8 cellular contexts compared by ENCODE assay signal in the genomic region with DNA sequence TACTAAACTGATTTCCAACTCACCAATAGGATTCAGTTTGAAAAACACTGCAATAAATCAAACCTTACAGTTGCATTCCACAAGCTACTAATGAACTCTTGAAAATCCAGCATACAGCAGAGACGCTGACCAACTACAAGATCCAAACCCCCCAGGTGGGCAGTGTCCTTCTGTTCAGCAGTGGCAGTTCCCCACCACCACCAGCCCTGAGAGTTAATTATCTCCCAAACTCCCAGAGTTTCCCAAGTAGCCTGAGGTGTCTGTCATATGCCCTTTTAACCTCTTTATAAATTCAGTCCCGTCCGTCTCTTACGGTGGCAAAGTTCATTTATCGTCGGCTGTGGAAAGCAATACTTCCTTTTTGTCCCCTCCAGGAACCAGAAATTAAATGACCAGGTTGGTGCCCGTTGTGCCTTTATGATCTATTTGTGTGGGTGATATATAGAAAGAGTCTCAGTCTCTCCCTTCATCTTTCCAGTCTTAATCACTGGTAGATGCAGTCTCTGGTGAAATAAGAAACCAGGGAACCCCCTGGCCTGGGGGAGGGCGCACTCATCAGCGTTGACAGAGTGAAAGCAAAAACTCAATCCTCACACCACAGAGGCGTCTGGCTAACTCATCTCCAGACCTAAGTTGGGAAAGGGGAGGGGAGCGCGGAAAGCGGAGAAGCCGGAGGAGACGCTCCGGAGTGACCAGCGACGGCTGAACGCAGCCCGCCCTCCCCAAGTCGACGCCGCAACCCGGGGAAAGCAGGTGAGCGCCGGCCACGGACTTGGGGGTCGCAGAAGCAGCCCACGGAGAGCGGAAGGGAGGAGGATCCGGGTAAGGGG. TPM values are rescaled to one million over a fixed set of nuclear protein-coding genes. Genes with fewer than 3 reads are reported as not detected.
DNase-seq lines count a peak whose midpoint lies in the region; TF ChIP-seq lines count a peak whose summit lies in the region.

No MANE protein-coding gene starts in this region.

- DNase-seq in GM12865 (ENCODE audit: low read depth) (peak; percentile 82), HCEC 1CT (peak; percentile 72), NAMALWA (ENCODE audit: low spot score) (peak; percentile 62), lung microvascular endothelial cell (ENCODE audit: low read depth in 2 of 2) (peak; percentile 42 to 78), cortex of kidney (lab: John Stamatoyannopoulos, UW) (no peak)
- DNase-seq in activated CD4-positive, alpha-beta T cell treated with anti-CD3 and anti-CD28 coated beads, Interleukin-2, amount 50 U/mL, for 4 hours: peak; percentile 78 to 81
- DNase-seq in stimulated activated CD8-positive, alpha-beta memory T cell treated with anti-CD3 and anti-CD28 coated beads, Interleukin-15, amount 100 ng/mL, for 1 hour (ENCODE audit: low read depth): peak; percentile 44

- no peak for TF ChIP-seq CTCF in GM12865 (IDR thresholded peaks at IDR 0.05; ENCODE audit: insufficient read depth, low read depth, low read length, missing control alignments)

- H3K4me3 ChIP-seq in GM12865 (ENCODE audit: low read depth, low read length) (peak overlapping the region; percentile 91), ectodermal cell (ENCODE audit: insufficient read depth, low read depth, low read length) (peak overlapping the region; percentile 82)

- peaks cover 29% of the 10 kb centered on the region for H3K4me1 ChIP-seq in ectodermal cell (ENCODE audit: control insufficient read depth, insufficient read depth, low read length)

- H3K27ac ChIP-seq in ectodermal cell (ENCODE audit: insufficient read depth, low read depth, low read length, poor library complexity, severe bottlenecking): peak overlapping the region; percentile 65

- H3K9me3 ChIP-seq in ectodermal cell (ENCODE audit: control insufficient read depth, low read length): no peaks in the 10 kb centered on the region

- 3% methylated on average over 31 of the region's 31 CpGs for WGBS in ectodermal cell, 2 experiments

- H3K27me3 ChIP-seq in ectodermal cell (ENCODE audit: control insufficient read depth, insufficient read depth, low read length, poor library complexity, severe bottlenecking): no peaks in the 10 kb centered on the region

- no peaks in the 10 kb centered on the region for H3K36me3 ChIP-seq in ectodermal cell (ENCODE audit: control insufficient read depth, insufficient read depth, low read length)

RNA-seq across cellular contexts. Expression of a gene that starts 0.7 kb away (rescaled TPM):
- 68.6 TPM for polyA plus RNA-seq in ectodermal cell (2013, experiment 1 of 4)
- polyA plus RNA-seq in ectodermal cell (2013, experiment 2 of 4): 70.6 TPM
- polyA plus RNA-seq in ectodermal cell (2013, experiment 3 of 4): 60.4 TPM
- 62.2 TPM for polyA plus RNA-seq in ectodermal cell (2013, experiment 4 of 4)
- total RNA-seq in lung microvascular endothelial cell: 65.4 and 67.1 TPM in 2 replicates

RNA-seq across cellular contexts. Expression of a gene that starts 0.8 kb away (rescaled TPM):
- polyA plus RNA-seq in ectodermal cell (2013, experiment 1 of 4): 57.9 TPM
- 61.8 TPM for polyA plus RNA-seq in ectodermal cell (2013, experiment 2 of 4)
- polyA plus RNA-seq in ectodermal cell (2013, experiment 3 of 4): 41.3 TPM
- 47.3 TPM for polyA plus RNA-seq in ectodermal cell (2013, experiment 4 of 4)
- total RNA-seq in lung microvascular endothelial cell: 11.3 and 21.2 TPM in 2 replicates

RNA-seq across cellular contexts. Expression of a gene that starts 32.1 kb away (rescaled TPM):
- 0.26 TPM for polyA plus RNA-seq in ectodermal cell (2013, experiment 1 of 4)
- polyA plus RNA-seq in ectodermal cell (2013, experiment 2 of 4): 0.25 TPM
- 0.27 TPM for polyA plus RNA-seq in ectodermal cell (2013, experiment 3 of 4)
- polyA plus RNA-seq in ectodermal cell (2013, experiment 4 of 4): 0.28 TPM
- total RNA-seq in lung microvascular endothelial cell: 0.20 and 0.65 TPM in 2 replicates
